Comparison of ENCODE assay signal across 1 cellular context in the genomic region with DNA sequence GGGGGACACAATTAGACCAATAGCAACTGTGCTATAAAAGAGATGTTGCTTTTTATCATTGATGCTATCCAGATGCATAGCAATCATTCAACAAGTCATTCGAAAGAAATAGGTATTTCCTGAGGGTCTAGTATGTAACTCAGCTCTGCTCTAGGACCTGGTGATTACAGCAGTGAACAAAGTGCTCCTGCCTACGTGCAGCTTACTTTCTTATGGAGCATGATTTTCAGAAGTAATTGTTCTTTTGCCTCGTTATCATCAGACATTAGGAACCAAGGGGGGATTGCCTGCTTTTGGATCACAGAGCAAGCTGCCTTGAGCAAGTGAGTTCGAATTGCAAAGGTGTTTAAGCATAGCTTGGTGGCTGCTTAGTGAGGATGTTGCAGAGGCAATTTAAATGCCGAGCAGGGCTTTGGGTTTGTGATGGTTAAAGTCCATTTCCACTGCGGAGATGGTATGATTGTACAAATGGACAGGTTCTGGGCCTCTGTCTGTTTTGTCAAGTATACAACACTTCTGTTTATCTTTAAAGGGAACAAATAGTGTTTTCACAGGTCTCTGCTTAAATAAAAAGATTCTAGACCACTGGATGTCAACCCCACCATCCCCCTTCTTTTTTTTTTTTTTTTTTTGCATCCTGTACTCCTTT.
TF ChIP-seq lines count a peak whose summit lies in the region.

No MANE protein-coding gene starts in this region.

TF ChIP-seq in HepG2, 621 proteins besides CTCF, POLR2A, EP300 and RAD21 (continued from another document and continues in another):
- no peak; the same call in 1 of the 2 replicates for TF ChIP-seq ZNF609 (CRISPR knock-in tag; IDR thresholded peaks at IDR 0.05; ENCODE audit: borderline replicate concordance)
- no peak for TF ChIP-seq CSRNP2 (CRISPR knock-in tag; conservative IDR thresholded peaks at IDR 0.05; ENCODE audit: low read depth)
- no peak for TF ChIP-seq RBAK (CRISPR knock-in tag; IDR thresholded peaks at IDR 0.05)
- TF ChIP-seq SRY (CRISPR knock-in tag; IDR thresholded peaks at IDR 0.05) = no peak
- TF ChIP-seq THAP11 (CRISPR knock-in tag; IDR thresholded peaks at IDR 0.05) = no peak
- no peak for TF ChIP-seq ZNF724P (CRISPR knock-in tag; IDR thresholded peaks at IDR 0.05; ENCODE audit: borderline replicate concordance)
- TF ChIP-seq ZNF280D (CRISPR knock-in tag; IDR thresholded peaks at IDR 0.05) = 0 out of 2 replicates have a peak, but pooled peaks have one; percentile 20
- TF ChIP-seq CC2D1A (CRISPR knock-in tag; IDR thresholded peaks at IDR 0.05) = no peak
- no peak for TF ChIP-seq ARNTL (CRISPR knock-in tag; IDR thresholded peaks at IDR 0.05)
- TF ChIP-seq MYNN (CRISPR knock-in tag; IDR thresholded peaks at IDR 0.05; ENCODE audit: low read depth) = no peak
- no peak for TF ChIP-seq IRX3 (CRISPR knock-in tag; IDR thresholded peaks at IDR 0.05; ENCODE audit: borderline replicate concordance, low read depth)
- TF ChIP-seq KDM3A (CRISPR knock-in tag; IDR thresholded peaks at IDR 0.05; ENCODE audit: low read depth) = no peak
- TF ChIP-seq SIN3A (IDR thresholded peaks at IDR 0.05; ENCODE audit: borderline replicate concordance, low read depth, low read length) = no peak
- TF ChIP-seq ZNF720 (CRISPR knock-in tag; IDR thresholded peaks at IDR 0.05) = no peak
- no peak for TF ChIP-seq NFE2L1 (CRISPR knock-in tag; IDR thresholded peaks at IDR 0.05; ENCODE audit: borderline replicate concordance)
- TF ChIP-seq, protein P1, sequence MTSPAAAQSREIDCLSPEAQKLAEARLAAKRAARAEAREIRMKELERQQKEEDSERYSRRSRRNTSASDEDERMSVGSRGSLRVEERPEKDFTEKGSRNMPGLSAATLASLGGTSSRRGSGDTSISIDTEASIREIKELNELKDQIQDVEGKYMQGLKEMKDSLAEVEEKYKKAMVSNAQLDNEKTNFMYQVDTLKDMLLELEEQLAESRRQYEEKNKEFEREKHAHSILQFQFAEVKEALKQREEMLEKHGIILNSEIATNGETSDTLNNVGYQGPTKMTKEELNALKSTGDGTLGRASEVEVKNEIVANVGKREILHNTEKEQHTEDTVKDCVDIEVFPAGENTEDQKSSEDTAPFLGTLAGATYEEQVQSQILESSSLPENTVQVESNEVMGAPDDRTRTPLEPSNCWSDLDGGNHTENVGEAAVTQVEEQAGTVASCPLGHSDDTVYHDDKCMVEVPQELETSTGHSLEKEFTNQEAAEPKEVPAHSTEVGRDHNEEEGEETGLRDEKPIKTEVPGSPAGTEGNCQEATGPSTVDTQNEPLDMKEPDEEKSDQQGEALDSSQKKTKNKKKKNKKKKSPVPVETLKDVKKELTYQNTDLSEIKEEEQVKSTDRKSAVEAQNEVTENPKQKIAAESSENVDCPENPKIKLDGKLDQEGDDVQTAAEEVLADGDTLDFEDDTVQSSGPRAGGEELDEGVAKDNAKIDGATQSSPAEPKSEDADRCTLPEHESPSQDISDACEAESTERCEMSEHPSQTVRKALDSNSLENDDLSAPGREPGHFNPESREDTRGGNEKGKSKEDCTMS (CRISPR knock-in tag; conservative IDR thresholded peaks at IDR 0.05) = no peak
- peak; percentile 62; the same call in 1 of the 2 replicates for TF ChIP-seq HOMEZ (CRISPR knock-in tag; IDR thresholded peaks at IDR 0.05; ENCODE audit: low read depth)
- TF ChIP-seq PRMT3 (CRISPR knock-in tag; IDR thresholded peaks at IDR 0.05; ENCODE audit: borderline replicate concordance, low read depth) = no peak
- no peak for TF ChIP-seq RFXANK (CRISPR knock-in tag; IDR thresholded peaks at IDR 0.05)
- peak; percentile 13; the same call in 1 of the 2 replicates for TF ChIP-seq ZNF547 (CRISPR knock-in tag; IDR thresholded peaks at IDR 0.05)
- no peak for TF ChIP-seq HCFC1 (IDR thresholded peaks at IDR 0.05; ENCODE audit: low read depth, low read length)
- no peak for TF ChIP-seq ZFP37 (CRISPR knock-in tag; IDR thresholded peaks at IDR 0.05; ENCODE audit: borderline replicate concordance)
- TF ChIP-seq BCL6 (CRISPR knock-in tag; IDR thresholded peaks at IDR 0.05) = peak; percentile 7; the same call in 1 of the 2 replicates
- TF ChIP-seq, protein P2, sequence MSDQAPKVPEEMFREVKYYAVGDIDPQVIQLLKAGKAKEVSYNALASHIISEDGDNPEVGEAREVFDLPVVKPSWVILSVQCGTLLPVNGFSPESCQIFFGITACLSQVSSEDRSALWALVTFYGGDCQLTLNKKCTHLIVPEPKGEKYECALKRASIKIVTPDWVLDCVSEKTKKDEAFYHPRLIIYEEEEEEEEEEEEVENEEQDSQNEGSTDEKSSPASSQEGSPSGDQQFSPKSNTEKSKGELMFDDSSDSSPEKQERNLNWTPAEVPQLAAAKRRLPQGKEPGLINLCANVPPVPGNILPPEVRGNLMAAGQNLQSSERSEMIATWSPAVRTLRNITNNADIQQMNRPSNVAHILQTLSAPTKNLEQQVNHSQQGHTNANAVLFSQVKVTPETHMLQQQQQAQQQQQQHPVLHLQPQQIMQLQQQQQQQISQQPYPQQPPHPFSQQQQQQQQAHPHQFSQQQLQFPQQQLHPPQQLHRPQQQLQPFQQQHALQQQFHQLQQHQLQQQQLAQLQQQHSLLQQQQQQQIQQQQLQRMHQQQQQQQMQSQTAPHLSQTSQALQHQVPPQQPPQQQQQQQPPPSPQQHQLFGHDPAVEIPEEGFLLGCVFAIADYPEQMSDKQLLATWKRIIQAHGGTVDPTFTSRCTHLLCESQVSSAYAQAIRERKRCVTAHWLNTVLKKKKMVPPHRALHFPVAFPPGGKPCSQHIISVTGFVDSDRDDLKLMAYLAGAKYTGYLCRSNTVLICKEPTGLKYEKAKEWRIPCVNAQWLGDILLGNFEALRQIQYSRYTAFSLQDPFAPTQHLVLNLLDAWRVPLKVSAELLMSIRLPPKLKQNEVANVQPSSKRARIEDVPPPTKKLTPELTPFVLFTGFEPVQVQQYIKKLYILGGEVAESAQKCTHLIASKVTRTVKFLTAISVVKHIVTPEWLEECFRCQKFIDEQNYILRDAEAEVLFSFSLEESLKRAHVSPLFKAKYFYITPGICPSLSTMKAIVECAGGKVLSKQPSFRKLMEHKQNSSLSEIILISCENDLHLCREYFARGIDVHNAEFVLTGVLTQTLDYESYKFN (CRISPR knock-in tag; conservative IDR thresholded peaks at IDR 0.05) = peak; percentile 70; the same call in 1 of the 2 replicates
- 0 out of 2 replicates have a peak, but pooled peaks have one; percentile 23 for TF ChIP-seq ZNF331 (CRISPR knock-in tag; IDR thresholded peaks at IDR 0.05)
- TF ChIP-seq GMEB2 (CRISPR knock-in tag; IDR thresholded peaks at IDR 0.05; ENCODE audit: low read depth) = no peak
- TF ChIP-seq USF2 (IDR thresholded peaks at IDR 0.05; ENCODE audit: low read depth, low read length) = no peak
- TF ChIP-seq USF2 (CRISPR knock-in tag; IDR thresholded peaks at IDR 0.05; ENCODE audit: borderline replicate concordance) = no peak
- peak; percentile 51; the same call in 1 of the 2 replicates for TF ChIP-seq HDAC1 (CRISPR knock-in tag; IDR thresholded peaks at IDR 0.05)
- TF ChIP-seq CENPBD1 (CRISPR knock-in tag; IDR thresholded peaks at IDR 0.05; ENCODE audit: borderline replicate concordance, low read depth) = no peak
